In genomic region chr14:75063491-75064204, GRCh38 we compare ENCODE assay signal across 1 cellular context.
TF ChIP-seq lines count a peak whose summit lies in the region.

Gene ACYP1, minus strand, starts transcription at chr14:75064024. Its CDS starts 471 bp downstream, at chr14:75063553.

TF ChIP-seq in GM12878, 131 proteins besides CTCF, POLR2A, EP300 and RAD21 (continued from another document and continues in another):
- peak; percentile 43; the same call in 1 of the 2 replicates for TF ChIP-seq E2F4 (IDR thresholded peaks at IDR 0.05; ENCODE audit: low read depth, low read length)
- no peak for TF ChIP-seq ESRRA (IDR thresholded peaks at IDR 0.05; ENCODE audit: low read length)
- TF ChIP-seq FOS (IDR thresholded peaks at IDR 0.05; ENCODE audit: borderline replicate concordance, extremely low read depth, insufficient read length) = peak; percentile 60
- TF ChIP-seq SP1 (IDR thresholded peaks at IDR 0.05; ENCODE audit: low read depth, low read length) = peak; percentile 98
- TF ChIP-seq EED (IDR thresholded peaks at IDR 0.05; ENCODE audit: low read depth) = no peak
- TF ChIP-seq POLR2AphosphoS5 (IDR thresholded peaks at IDR 0.05; ENCODE audit: low read length) = peak; percentile 32; the same call in 1 of the 2 replicates
- TF ChIP-seq HDGF (IDR thresholded peaks at IDR 0.05) = no peak
- no peak for TF ChIP-seq BHLHE40 (IDR thresholded peaks at IDR 0.05; ENCODE audit: borderline replicate concordance in 1 of 2, low read depth in 2 of 2, low read length in 1 of 2)
- TF ChIP-seq SIN3A (IDR thresholded peaks at IDR 0.05; ENCODE audit: low read depth, low read length) = peak; percentile 7; the same call in 1 of the 2 replicates
- TF ChIP-seq HCFC1 (IDR thresholded peaks at IDR 0.05; ENCODE audit: low read length) = no peak; the same call in 1 of the 2 replicates
- no peak for TF ChIP-seq NFXL1 (IDR thresholded peaks at IDR 0.05; ENCODE audit: borderline replicate concordance)
- TF ChIP-seq, protein P1, sequence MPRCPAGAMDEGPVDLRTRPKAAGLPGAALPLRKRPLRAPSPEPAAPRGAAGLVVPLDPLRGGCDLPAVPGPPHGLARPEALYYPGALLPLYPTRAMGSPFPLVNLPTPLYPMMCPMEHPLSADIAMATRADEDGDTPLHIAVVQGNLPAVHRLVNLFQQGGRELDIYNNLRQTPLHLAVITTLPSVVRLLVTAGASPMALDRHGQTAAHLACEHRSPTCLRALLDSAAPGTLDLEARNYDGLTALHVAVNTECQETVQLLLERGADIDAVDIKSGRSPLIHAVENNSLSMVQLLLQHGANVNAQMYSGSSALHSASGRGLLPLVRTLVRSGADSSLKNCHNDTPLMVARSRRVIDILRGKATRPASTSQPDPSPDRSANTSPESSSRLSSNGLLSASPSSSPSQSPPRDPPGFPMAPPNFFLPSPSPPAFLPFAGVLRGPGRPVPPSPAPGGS (IDR thresholded peaks at IDR 0.05; ENCODE audit: borderline replicate concordance, insufficient read depth, low read depth, low read length, poor library complexity, severe bottlenecking) = no peak
- TF ChIP-seq EZH2 (IDR thresholded peaks at IDR 0.05; ENCODE audit: borderline replicate concordance, control insufficient read depth, low read depth, low read length) = no peak
- TF ChIP-seq BCLAF1 (IDR thresholded peaks at IDR 0.05) = no peak
- no peak for TF ChIP-seq USF1 (IDR thresholded peaks at IDR 0.05; ENCODE audit: borderline replicate concordance, extremely low read length, insufficient read depth, low read depth, low read length)
- no peak for TF ChIP-seq CEBPB (IDR thresholded peaks at IDR 0.05; ENCODE audit: borderline replicate concordance in 1 of 2, low read depth in 2 of 2, low read length in 2 of 2)
- TF ChIP-seq NR2F1 (conservative IDR thresholded peaks at IDR 0.05) = peak; percentile 32; the same call in 1 of the 2 replicates
- TF ChIP-seq, protein P2, sequence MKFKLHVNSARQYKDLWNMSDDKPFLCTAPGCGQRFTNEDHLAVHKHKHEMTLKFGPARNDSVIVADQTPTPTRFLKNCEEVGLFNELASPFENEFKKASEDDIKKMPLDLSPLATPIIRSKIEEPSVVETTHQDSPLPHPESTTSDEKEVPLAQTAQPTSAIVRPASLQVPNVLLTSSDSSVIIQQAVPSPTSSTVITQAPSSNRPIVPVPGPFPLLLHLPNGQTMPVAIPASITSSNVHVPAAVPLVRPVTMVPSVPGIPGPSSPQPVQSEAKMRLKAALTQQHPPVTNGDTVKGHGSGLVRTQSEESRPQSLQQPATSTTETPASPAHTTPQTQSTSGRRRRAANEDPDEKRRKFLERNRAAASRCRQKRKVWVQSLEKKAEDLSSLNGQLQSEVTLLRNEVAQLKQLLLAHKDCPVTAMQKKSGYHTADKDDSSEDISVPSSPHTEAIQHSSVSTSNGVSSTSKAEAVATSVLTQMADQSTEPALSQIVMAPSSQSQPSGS (IDR thresholded peaks at IDR 0.05; ENCODE audit: low read length) = no peak
- no peak for TF ChIP-seq STAT1 (conservative IDR thresholded peaks at IDR 0.05)
- TF ChIP-seq ETV6 (conservative IDR thresholded peaks at IDR 0.05 in 1 of 2, IDR thresholded peaks at IDR 0.05 in 1 of 2; ENCODE audit: borderline replicate concordance in 1 of 2, low read depth in 1 of 2) = no peak
- no peak for TF ChIP-seq POU2F2 (IDR thresholded peaks at IDR 0.05; ENCODE audit: borderline replicate concordance, low read depth, low read length)
- no peak for TF ChIP-seq ZNF384 (IDR thresholded peaks at IDR 0.05; ENCODE audit: borderline replicate concordance, low read depth, low read length)
- TF ChIP-seq, protein P3, sequence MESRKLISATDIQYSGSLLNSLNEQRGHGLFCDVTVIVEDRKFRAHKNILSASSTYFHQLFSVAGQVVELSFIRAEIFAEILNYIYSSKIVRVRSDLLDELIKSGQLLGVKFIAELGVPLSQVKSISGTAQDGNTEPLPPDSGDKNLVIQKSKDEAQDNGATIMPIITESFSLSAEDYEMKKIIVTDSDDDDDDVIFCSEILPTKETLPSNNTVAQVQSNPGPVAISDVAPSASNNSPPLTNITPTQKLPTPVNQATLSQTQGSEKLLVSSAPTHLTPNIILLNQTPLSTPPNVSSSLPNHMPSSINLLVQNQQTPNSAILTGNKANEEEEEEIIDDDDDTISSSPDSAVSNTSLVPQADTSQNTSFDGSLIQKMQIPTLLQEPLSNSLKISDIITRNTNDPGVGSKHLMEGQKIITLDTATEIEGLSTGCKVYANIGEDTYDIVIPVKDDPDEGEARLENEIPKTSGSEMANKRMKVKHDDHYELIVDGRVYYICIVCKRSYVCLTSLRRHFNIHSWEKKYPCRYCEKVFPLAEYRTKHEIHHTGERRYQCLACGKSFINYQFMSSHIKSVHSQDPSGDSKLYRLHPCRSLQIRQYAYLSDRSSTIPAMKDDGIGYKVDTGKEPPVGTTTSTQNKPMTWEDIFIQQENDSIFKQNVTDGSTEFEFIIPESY (IDR thresholded peaks at IDR 0.05) = no peak
- TF ChIP-seq BACH1 (IDR thresholded peaks at IDR 0.05; ENCODE audit: borderline replicate concordance) = no peak
- TF ChIP-seq SREBF2 (IDR thresholded peaks at IDR 0.05; ENCODE audit: low read length) = no peak
- no peak for TF ChIP-seq FOXK2 (IDR thresholded peaks at IDR 0.05)
- no peak for TF ChIP-seq MEF2B (IDR thresholded peaks at IDR 0.05; ENCODE audit: partially characterized antibody, poor library complexity, severe bottlenecking)
- TF ChIP-seq ATF7 (IDR thresholded peaks at IDR 0.05; ENCODE audit: low read depth) = no peak
- TF ChIP-seq, protein P4, sequence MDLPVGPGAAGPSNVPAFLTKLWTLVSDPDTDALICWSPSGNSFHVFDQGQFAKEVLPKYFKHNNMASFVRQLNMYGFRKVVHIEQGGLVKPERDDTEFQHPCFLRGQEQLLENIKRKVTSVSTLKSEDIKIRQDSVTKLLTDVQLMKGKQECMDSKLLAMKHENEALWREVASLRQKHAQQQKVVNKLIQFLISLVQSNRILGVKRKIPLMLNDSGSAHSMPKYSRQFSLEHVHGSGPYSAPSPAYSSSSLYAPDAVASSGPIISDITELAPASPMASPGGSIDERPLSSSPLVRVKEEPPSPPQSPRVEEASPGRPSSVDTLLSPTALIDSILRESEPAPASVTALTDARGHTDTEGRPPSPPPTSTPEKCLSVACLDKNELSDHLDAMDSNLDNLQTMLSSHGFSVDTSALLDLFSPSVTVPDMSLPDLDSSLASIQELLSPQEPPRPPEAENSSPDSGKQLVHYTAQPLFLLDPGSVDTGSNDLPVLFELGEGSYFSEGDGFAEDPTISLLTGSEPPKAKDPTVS (IDR thresholded peaks at IDR 0.05; ENCODE audit: low read depth, low read length) = no peak
- peak; percentile 52; the same call in 1 of the 2 replicates for TF ChIP-seq GATAD2B (conservative IDR thresholded peaks at IDR 0.05; ENCODE audit: low read depth)
- no peak for TF ChIP-seq SUPT20H (IDR thresholded peaks at IDR 0.05; ENCODE audit: borderline replicate concordance, control insufficient read depth, low read depth, low read length)
- TF ChIP-seq KDM1A (IDR thresholded peaks at IDR 0.05; ENCODE audit: borderline replicate concordance) = no peak
- TF ChIP-seq CBFB (IDR thresholded peaks at IDR 0.05; ENCODE audit: low read depth) = 0 out of 2 replicates have a peak, but pooled peaks have one; percentile 53
- TF ChIP-seq MTA3 (IDR thresholded peaks at IDR 0.05; ENCODE audit: borderline replicate concordance, low read length) = no peak
- TF ChIP-seq, protein P5, sequence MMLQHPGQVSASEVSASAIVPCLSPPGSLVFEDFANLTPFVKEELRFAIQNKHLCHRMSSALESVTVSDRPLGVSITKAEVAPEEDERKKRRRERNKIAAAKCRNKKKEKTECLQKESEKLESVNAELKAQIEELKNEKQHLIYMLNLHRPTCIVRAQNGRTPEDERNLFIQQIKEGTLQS (IDR thresholded peaks at IDR 0.05; ENCODE audit: borderline replicate concordance, extremely low read depth, low read depth, low read length) = no peak
- peak; percentile 95 for TF ChIP-seq CHD2 (IDR thresholded peaks at IDR 0.05; ENCODE audit: borderline replicate concordance, low read depth, low read length)
- no peak for TF ChIP-seq WRNIP1 (IDR thresholded peaks at IDR 0.05; ENCODE audit: borderline replicate concordance, low read depth, low read length)
- TF ChIP-seq CHD1 (IDR thresholded peaks at IDR 0.05; ENCODE audit: low read depth, low read length) = no peak
- TF ChIP-seq ELK1 (IDR thresholded peaks at IDR 0.05; ENCODE audit: low read depth, low read length) = peak; percentile 64
- TF ChIP-seq ZBTB40 (IDR thresholded peaks at IDR 0.05; ENCODE audit: borderline replicate concordance) = peak; percentile 61; the same call in 1 of the 2 replicates
- 0 out of 4 replicates have a peak, but pooled peaks of 1 of the 2 experiments have one; percentile 40 for TF ChIP-seq IKZF2 (IDR thresholded peaks at IDR 0.05)
